Comparison of ENCODE assay signal across 29 cellular contexts in the genomic region with DNA sequence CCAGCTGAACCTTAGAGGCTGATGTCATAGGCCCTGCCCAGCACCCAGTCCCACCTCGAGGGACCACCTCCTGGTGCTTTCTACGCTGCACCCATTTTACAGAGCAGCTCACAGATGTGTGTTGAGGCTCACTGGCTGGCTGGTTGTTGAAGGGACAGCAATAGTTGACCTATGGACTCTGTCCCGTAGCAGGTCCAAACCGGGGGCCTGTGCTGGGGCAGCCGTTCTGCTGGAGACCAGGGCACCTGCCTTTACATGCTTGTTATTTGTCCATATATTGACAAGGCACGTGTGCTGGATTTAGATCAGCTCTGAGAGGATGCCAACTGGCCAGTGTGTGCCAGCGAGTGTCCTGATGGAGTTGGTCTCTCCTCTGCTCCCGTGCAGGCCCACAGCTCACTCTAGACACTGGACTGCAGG. TPM values are rescaled to one million over a fixed set of nuclear protein-coding genes. Genes with fewer than 3 reads are reported as not detected.
DNase-seq lines count a peak whose midpoint lies in the region; ATAC-seq and TF ChIP-seq lines count a peak whose summit lies in the region.
"Had no signal": no experiment of that assay in that cellular context is flagged by ENCODE, and none has a peak within 500 bp of the region (broad histone marks: within the 10 kb centered on the region; RNA-seq: fewer than 3 reads in every experiment).

No MANE protein-coding gene starts in this region.

- no peaks in the 10 kb centered on the region for H3K27me3 Mint-ChIP-seq in activated CD8-positive, alpha-beta T cell treated with anti-CD3 and anti-CD28 coated beads for 36 hours
- no peaks in the 10 kb centered on the region for H3K27me3 Mint-ChIP-seq in activated CD8-positive, alpha-beta T cell treated with anti-CD3 and anti-CD28 coated beads, Interleukin-2, amount 10 ng/mL, durations not matched to agents 7 days and 5 days (ENCODE audit: low read depth)
- no peaks in the 10 kb centered on the region for H3K27me3 Mint-ChIP-seq in stimulated activated naive CD8-positive, alpha-beta T cell treated with anti-CD3 and anti-CD28 coated beads, Interleukin-15, amount 100 ng/mL, for 72 hours
- H3K27me3 Mint-ChIP-seq: CD4-positive, alpha-beta memory T cell had no signal

- no peak for TF ChIP-seq CTCF in activated CD8-positive, alpha-beta T cell treated with anti-CD3 and anti-CD28 coated beads for 36 hours (IDR thresholded peaks at IDR 0.05)
- no peak for TF ChIP-seq CTCF in SU-DHL-6 (IDR thresholded peaks at IDR 0.05; ENCODE audit: insufficient read depth, low read length, poor library complexity, severe bottlenecking)
- TF ChIP-seq CTCF in testis (IDR thresholded peaks at IDR 0.05) = no peak
- TF ChIP-seq CTCF in hepatocyte (IDR thresholded peaks at IDR 0.05; ENCODE audit: poor library complexity) = no peak

- POLR2A ChIA-PET in activated CD8-positive, alpha-beta T cell treated with anti-CD3 and anti-CD28 coated beads for 36 hours (lab: Charles Lee) = no interaction called here
- POLR2A ChIA-PET in activated CD8-positive, alpha-beta T cell treated with anti-CD3 and anti-CD28 coated beads, Interleukin-2, amount 10 ng/mL, durations not matched to agents 7 days and 5 days (lab: Charles Lee) = no interaction called here

- peaks cover 28% of the 10 kb centered on the region for H3F3A ChIP-seq in SU-DHL-6 (ENCODE audit: insufficient read depth)

- 87 to 89% methylated on average over 8 of the region's 8 CpGs for WGBS in testis, 2 donors
- WGBS in hepatocyte (ENCODE audit: low lambda C conversion rate, missing lambda C conversion rate) = 86% methylated on average over 8 of the region's 8 CpGs

- no peak for TF ChIP-seq POLR2A in testis (IDR thresholded peaks at IDR 0.05)

- H3K36me3 ChIP-seq in SU-DHL-6 (ENCODE audit: low read length) = peaks cover 3% of the 10 kb centered on the region; the same call in 1 of the 2 replicates
- no peaks in the 10 kb centered on the region for H3K36me3 ChIP-seq in testis (ENCODE audit: low read depth, missing control alignments)
- H3K36me3 ChIP-seq in hepatocyte (replicated peaks; ENCODE audit: insufficient read depth, low read depth) = no peaks in the 10 kb centered on the region
- H3K36me3 ChIP-seq: ovary had no signal

- DNase-seq in activated CD8-positive, alpha-beta T cell treated with anti-CD3 and anti-CD28 coated beads for 36 hours = no peak
- DNase-seq in activated CD8-positive, alpha-beta T cell treated with anti-CD3 and anti-CD28 coated beads, Interleukin-2, amount 10 ng/mL, durations not matched to agents 7 days and 5 days = no peak
- DNase-seq in left lobe of liver (ENCODE audit: low spot score) (peak; percentile 89), testis (no peak), Right ventricle myocardium superior (no peak), hepatocyte (ENCODE audit: low spot score) (no peak)
- no peak for DNase-seq in stimulated activated naive CD8-positive, alpha-beta T cell treated with anti-CD3 and anti-CD28 coated beads, Interleukin-15, amount 100 ng/mL, for 72 hours
- DNase-seq: 8988T; activated CD4-positive, CD25-positive, alpha-beta regulatory T cell treated with anti-CD3 and anti-CD28 coated beads, Interleukin-2, amount 50 U/mL, for 72 hours; activated naive CD4-positive, alpha-beta T cell; activated T-cell treated with anti-CD3 and anti-CD28 coated beads, Interleukin-2, amount 50 U/mL, for 4 hours; amygdala; CD4-positive, alpha-beta memory T cell; effector CD8-positive, alpha-beta T cell; glutamatergic neuron; GOT3; IMR-90; lower lobe of right lung; NCI-H1417; NCI-H2081; NCI-H2227 treated with DMSO at 0.1 percent for 48 hours; NCI-H69; ovary; stimulated activated CD4-positive, alpha-beta T cell treated with anti-CD3 and anti-CD28 coated beads, Interleukin-2, amount 100 ng/mL, for 24 hours had no signal

- no peaks in the 10 kb centered on the region for H3K4me1 ChIP-seq in testis
- no peaks in the 10 kb centered on the region for H3K4me1 ChIP-seq in hepatocyte (ENCODE audit: insufficient read depth)
- H3K4me1 ChIP-seq: breast epithelium, lower lobe of right lung had no signal

- H3K79me2 ChIP-seq in SU-DHL-6 (ENCODE audit: insufficient read depth, low read length) = no peaks in the 10 kb centered on the region; the same call in 1 of the 2 replicates
- no peaks in the 10 kb centered on the region for H3K79me2 ChIP-seq in hepatocyte

- CTCF ChIA-PET in activated CD8-positive, alpha-beta T cell treated with anti-CD3 and anti-CD28 coated beads for 36 hours (lab: Charles Lee) = no interaction called here
- CTCF ChIA-PET in activated CD8-positive, alpha-beta T cell treated with anti-CD3 and anti-CD28 coated beads, Interleukin-2, amount 10 ng/mL, durations not matched to agents 7 days and 5 days (lab: Charles Lee) = no interaction called here

- peak overlapping the region; percentile 97 for H3K27ac ChIP-seq in SU-DHL-6 (ENCODE audit: low read depth, low read length)
- H3K27ac ChIP-seq in testis = no peak overlapping the region
- H3K27ac ChIP-seq in hepatocyte = no peak overlapping the region
- H3K27ac ChIP-seq: breast epithelium, epithelial cell of prostate, lower lobe of right lung, ovary had no signal

- H3K9me3 ChIP-seq in SU-DHL-6 (ENCODE audit: insufficient read depth, low read length) = no peaks in the 10 kb centered on the region
- no peaks in the 10 kb centered on the region for H3K9me3 ChIP-seq in testis
- no peaks in the 10 kb centered on the region for H3K9me3 ChIP-seq in hepatocyte (ENCODE audit: low read depth)
- H3K9me3 ChIP-seq: breast epithelium, lower lobe of right lung, ovary had no signal

- H4K20me1 ChIP-seq in SU-DHL-6 (ENCODE audit: low read depth, low read length) (no peaks in the 10 kb centered on the region), hepatocyte (ENCODE audit: insufficient read depth, poor library complexity, severe bottlenecking) (no peaks in the 10 kb centered on the region)

- ATAC-seq in activated CD8-positive, alpha-beta T cell treated with anti-CD3 and anti-CD28 coated beads for 36 hours = no peak
- ATAC-seq in activated CD8-positive, alpha-beta T cell treated with anti-CD3 and anti-CD28 coated beads, Interleukin-2, amount 10 ng/mL, durations not matched to agents 7 days and 5 days = no peak
- ATAC-seq in left lobe of liver (peak; percentile 85), Right ventricle myocardium superior (ENCODE audit: poor library complexity) (no peak)
- ATAC-seq in stimulated activated naive CD8-positive, alpha-beta T cell treated with anti-CD3 and anti-CD28 coated beads, Interleukin-15, amount 100 ng/mL, for 72 hours = no peak
- ATAC-seq: activated T-cell treated with anti-CD3 and anti-CD28 coated beads, Interleukin-2, amount 50 U/mL, for 4 hours; lower lobe of right lung had no signal

- H3K4me2 ChIP-seq in SU-DHL-6 (ENCODE audit: low read depth, low read length, poor library complexity, severe bottlenecking) (no peak overlapping the region), hepatocyte (no peak overlapping the region)
- H3K4me2 ChIP-seq: smooth muscle cell had no signal

- peak overlapping the region; percentile 26 for H3K27ac Mint-ChIP-seq in activated CD8-positive, alpha-beta T cell treated with anti-CD3 and anti-CD28 coated beads for 36 hours
- no peak overlapping the region for H3K27ac Mint-ChIP-seq in activated CD8-positive, alpha-beta T cell treated with anti-CD3 and anti-CD28 coated beads, Interleukin-2, amount 10 ng/mL, durations not matched to agents 7 days and 5 days
- H3K27ac Mint-ChIP-seq in stimulated activated naive CD8-positive, alpha-beta T cell treated with anti-CD3 and anti-CD28 coated beads, Interleukin-15, amount 100 ng/mL, for 72 hours = peak overlapping the region; percentile 54 to 62
- H3K27ac Mint-ChIP-seq: T-helper 1 cell treated with Interleukin-12 subunit alpha and Interleukin-12 subunit beta and Interleukin-4 antibody, amounts not matched to agents 30 μg/mL and 1 μg/mL, for 36 hours had no signal

- H3K9me3 Mint-ChIP-seq in activated CD8-positive, alpha-beta T cell treated with anti-CD3 and anti-CD28 coated beads for 36 hours = no peaks in the 10 kb centered on the region
- H3K9me3 Mint-ChIP-seq in activated CD8-positive, alpha-beta T cell treated with anti-CD3 and anti-CD28 coated beads, Interleukin-2, amount 10 ng/mL, durations not matched to agents 7 days and 5 days (ENCODE audit: insufficient read depth) = no peaks in the 10 kb centered on the region
- H3K9me3 Mint-ChIP-seq in stimulated activated naive CD8-positive, alpha-beta T cell treated with anti-CD3 and anti-CD28 coated beads, Interleukin-15, amount 100 ng/mL, for 72 hours = no peaks in the 10 kb centered on the region
- H3K9me3 Mint-ChIP-seq: activated T-cell treated with anti-CD3 and anti-CD28 coated beads, Interleukin-2, amount 50 U/mL, for 4 hours; T-helper 1 cell treated with Interleukin-12 subunit alpha and Interleukin-12 subunit beta and Interleukin-4 antibody, amounts not matched to agents 30 μg/mL and 1 μg/mL, for 36 hours had no signal

- H3K36me3 Mint-ChIP-seq in activated CD8-positive, alpha-beta T cell treated with anti-CD3 and anti-CD28 coated beads for 36 hours (ENCODE audit: low read depth) = peaks cover 47% of the 10 kb centered on the region
- peaks cover 62% of the 10 kb centered on the region for H3K36me3 Mint-ChIP-seq in activated CD8-positive, alpha-beta T cell treated with anti-CD3 and anti-CD28 coated beads, Interleukin-2, amount 10 ng/mL, durations not matched to agents 7 days and 5 days (ENCODE audit: low read depth)

- H2AFZ ChIP-seq in SU-DHL-6 (ENCODE audit: low read depth, low read length, severe bottlenecking) (no peak overlapping the region), hepatocyte (no peak overlapping the region)

- H3K9me2 ChIP-seq in SU-DHL-6 (replicated peaks; ENCODE audit: insufficient read depth, low read length) (no peaks in the 10 kb centered on the region), hepatocyte (replicated peaks; ENCODE audit: insufficient read depth) (no peaks in the 10 kb centered on the region)

- no peak overlapping the region for H3K9ac ChIP-seq in SU-DHL-6 (ENCODE audit: low read length)

- intact Hi-C loops in activated CD8-positive, alpha-beta T cell treated with anti-CD3 and anti-CD28 coated beads for 36 hours (cut with micrococcal nuclease) = no loop called here
- intact Hi-C loops in testis (cut with DNase I; ENCODE audit: low total_unique reads) (no loop called here), Right ventricle myocardium superior (cut with DNase I) (no loop called here)

- H3K4me3 ChIP-seq in SU-DHL-6 (ENCODE audit: insufficient read depth, low read length, poor library complexity, severe bottlenecking) = no peak overlapping the region
- no peak overlapping the region for H3K4me3 ChIP-seq in testis
- no peak overlapping the region for H3K4me3 ChIP-seq in hepatocyte
- H3K4me3 ChIP-seq: breast epithelium, lower lobe of right lung, ovary, smooth muscle cell had no signal

- H3K4me3 Mint-ChIP-seq in activated CD8-positive, alpha-beta T cell treated with anti-CD3 and anti-CD28 coated beads for 36 hours = no peak overlapping the region
- no peak overlapping the region for H3K4me3 Mint-ChIP-seq in activated CD8-positive, alpha-beta T cell treated with anti-CD3 and anti-CD28 coated beads, Interleukin-2, amount 10 ng/mL, durations not matched to agents 7 days and 5 days
- H3K4me3 Mint-ChIP-seq in stimulated activated naive CD8-positive, alpha-beta T cell treated with anti-CD3 and anti-CD28 coated beads, Interleukin-15, amount 100 ng/mL, for 72 hours = no peak overlapping the region
- H3K4me3 Mint-ChIP-seq: activated T-cell treated with anti-CD3 and anti-CD28 coated beads, Interleukin-2, amount 50 U/mL, for 4 hours; CD4-positive, alpha-beta memory T cell; T-helper 1 cell treated with Interleukin-12 subunit alpha and Interleukin-12 subunit beta and Interleukin-4 antibody, amounts not matched to agents 30 μg/mL and 1 μg/mL, for 36 hours had no signal

- H3K4me1 Mint-ChIP-seq in activated CD8-positive, alpha-beta T cell treated with anti-CD3 and anti-CD28 coated beads for 36 hours (ENCODE audit: low read depth) = peaks cover 8% of the 10 kb centered on the region
- H3K4me1 Mint-ChIP-seq in activated CD8-positive, alpha-beta T cell treated with anti-CD3 and anti-CD28 coated beads, Interleukin-2, amount 10 ng/mL, durations not matched to agents 7 days and 5 days (ENCODE audit: low read depth) = no peaks in the 10 kb centered on the region
- H3K4me1 Mint-ChIP-seq in stimulated activated naive CD8-positive, alpha-beta T cell treated with anti-CD3 and anti-CD28 coated beads, Interleukin-15, amount 100 ng/mL, for 72 hours = peaks cover 8% of the 10 kb centered on the region
- H3K4me1 Mint-ChIP-seq: CD4-positive, alpha-beta memory T cell had no signal

- no peaks in the 10 kb centered on the region for H3K27me3 ChIP-seq in SU-DHL-6 (ENCODE audit: low read length)
- no peaks in the 10 kb centered on the region for H3K27me3 ChIP-seq in testis
- no peaks in the 10 kb centered on the region for H3K27me3 ChIP-seq in hepatocyte
- H3K27me3 ChIP-seq: breast epithelium, ovary had no signal

RNA-seq across cellular contexts. Expression of a gene that starts 58.1 kb away (rescaled TPM):
- total RNA-seq in activated CD8-positive, alpha-beta T cell treated with anti-CD3 and anti-CD28 coated beads for 36 hours = 10 to 100 TPM; 46.1 to 48.1 TPM
- total RNA-seq in activated CD8-positive, alpha-beta T cell treated with anti-CD3 and anti-CD28 coated beads, Interleukin-2, amount 10 ng/mL, durations not matched to agents 7 days and 5 days = 10 to 100 TPM; 42.3 to 44.3 TPM
- 13.1 TPM for total RNA-seq in left lobe of liver
- 100 to 1,000 TPM in 1 of 2 donors, 10 to 100 TPM in 1; 99.7 to 108 TPM for total RNA-seq in testis
- polyA plus RNA-seq in testis (ENCODE audit: insufficient read depth, low read depth, low replicate concordance) = 35.1 TPM
- 25.9 TPM for total RNA-seq in Right ventricle myocardium superior
- 38.2 and 42.7 TPM in 2 replicates for total RNA-seq in hepatocyte
- 43.0 and 50.8 TPM in 2 replicates for polyA plus RNA-seq in hepatocyte
